Comparison of ENCODE assay signal across 1 cellular context in genomic region chr15:78640840-78641733, GRCh38.
TF ChIP-seq lines count a peak whose summit lies in the region.

Gene CHRNB4, minus strand, starts transcription at chr15:78641210. Its CDS starts 77 bp downstream, at chr15:78641133.

TF ChIP-seq in WTC11, 78 proteins besides CTCF, POLR2A, EP300 and RAD21 (continued from another document):
- peak; percentile 68; the same call in 1 of the 2 replicates for TF ChIP-seq AFF4 (CRISPR knock-in tag; IDR thresholded peaks at IDR 0.05; ENCODE audit: borderline replicate concordance)
- TF ChIP-seq ZBTB43 (CRISPR knock-in tag; IDR thresholded peaks at IDR 0.05): peak; percentile 68; the same call in 1 of the 2 replicates
- no peak for TF ChIP-seq NFYB (CRISPR knock-in tag; conservative IDR thresholded peaks at IDR 0.05; ENCODE audit: low read depth)
- TF ChIP-seq PRRX2 (CRISPR knock-in tag; IDR thresholded peaks at IDR 0.05): no peak
- peak; percentile 76 for TF ChIP-seq ZBTB21 (CRISPR knock-in tag; IDR thresholded peaks at IDR 0.05; ENCODE audit: borderline replicate concordance)
- no peak for TF ChIP-seq ZNF121 (CRISPR knock-in tag; IDR thresholded peaks at IDR 0.05)
- no peak for TF ChIP-seq CREB1 (CRISPR knock-in tag; IDR thresholded peaks at IDR 0.05)
- no peak for TF ChIP-seq SOX15 (CRISPR knock-in tag; IDR thresholded peaks at IDR 0.05)
- TF ChIP-seq MXD4 (CRISPR knock-in tag; IDR thresholded peaks at IDR 0.05; ENCODE audit: borderline replicate concordance): no peak
